8 cellular contexts compared by ENCODE assay signal in the genomic region with DNA sequence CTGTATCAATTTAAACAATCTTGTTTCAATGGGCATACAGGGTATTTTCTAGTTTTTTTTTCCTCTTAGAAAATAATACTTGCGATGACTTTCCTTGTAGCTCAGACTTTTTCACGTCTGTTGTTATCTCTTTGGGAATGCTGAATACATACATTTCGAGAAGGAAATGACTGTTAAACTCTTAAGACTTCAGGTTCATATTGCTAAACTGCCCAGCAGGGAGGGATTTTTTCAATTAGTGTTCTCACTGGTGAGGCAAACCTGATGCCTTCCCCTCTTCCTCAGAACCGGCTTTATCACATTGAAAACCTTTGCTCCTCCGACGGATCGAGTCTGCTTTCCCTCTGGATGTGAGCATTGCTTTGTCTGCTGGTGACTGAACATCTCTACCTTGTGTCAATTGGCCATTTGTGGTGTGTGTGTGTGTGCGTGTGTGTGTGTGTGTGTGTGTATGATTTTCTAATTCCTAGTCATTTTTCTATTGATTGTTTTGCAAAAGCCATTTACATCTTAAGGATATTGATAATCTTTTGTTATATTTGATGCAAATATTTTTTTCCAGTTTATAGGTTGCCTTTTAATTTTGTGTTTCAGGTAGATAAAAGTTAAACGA. TPM values are rescaled to one million over a fixed set of nuclear protein-coding genes. Genes with fewer than 3 reads are reported as not detected.
A peak's percentile ranks its signal among the peaks of the same experiment; 100 is the strongest.
DNase-seq lines count a peak whose midpoint lies in the region; ATAC-seq lines count a peak whose summit lies in the region.

No MANE protein-coding gene starts in this region.

- H3K9me3 Mint-ChIP-seq in CD4-positive, alpha-beta memory T cell, result peaks cover 0 to 2% (median 0%) of the 10 kb centered on the region in 8 donors
- no peaks in the 10 kb centered on the region for H3K9me3 Mint-ChIP-seq in activated naive CD8-positive, alpha-beta T cell (ENCODE audit: low read depth)
- H3K9me3 Mint-ChIP-seq in immature natural killer cell, result peaks cover 0 to 6% (median 0%) of the 10 kb centered on the region in 6 donors

- H3K27me3 ChIP-seq in CD4-positive, alpha-beta memory T cell (ENCODE audit: insufficient read depth, low read length), result no peaks in the 10 kb centered on the region
- H3K27me3 ChIP-seq in stomach smooth muscle (ENCODE audit: control insufficient read depth in 1 of 2, insufficient read depth in 2 of 2, low read length in 2 of 2), result no peaks in the 10 kb centered on the region

- peak overlapping the region; percentile 93 to 100 (median 97) for H3K27ac Mint-ChIP-seq in CD4-positive, alpha-beta memory T cell
- peak overlapping the region; percentile 99 for H3K27ac Mint-ChIP-seq in activated naive CD8-positive, alpha-beta T cell
- peak overlapping the region; percentile 96 to 100 (median 99) for H3K27ac Mint-ChIP-seq in immature natural killer cell

- H3K27ac ChIP-seq in CD4-positive, alpha-beta memory T cell (ENCODE audit: low read depth, low read length), result peak overlapping the region; percentile 98
- H3K27ac ChIP-seq in stomach smooth muscle (ENCODE audit: low read length), result no peak overlapping the region

- POLR2A ChIA-PET in CD4-positive, alpha-beta memory T cell (lab: Charles Lee; ENCODE audit: partially characterized antibody), result interaction anchor here (8.9 to 22.2 kb wide), 5 partner anchors 11 to 69 kb away, joined by 224 to 3839 read pairs (median 524); a partner anchor contains a TSS

- peaks cover 14% of the 10 kb centered on the region for H3K36me3 ChIP-seq in CD4-positive, alpha-beta memory T cell (ENCODE audit: insufficient read depth, low read length)
- peaks cover 12 to 25% of the 10 kb centered on the region in 2 donors for H3K36me3 ChIP-seq in stomach smooth muscle (ENCODE audit: control insufficient read depth in 2 of 2, insufficient read depth in 2 of 2, low read length in 2 of 2)

- H3K4me1 ChIP-seq in CD4-positive, alpha-beta memory T cell (ENCODE audit: insufficient read depth, low read length), result peaks cover 76% of the 10 kb centered on the region
- peaks cover 49% of the 10 kb centered on the region for H3K4me1 ChIP-seq in stomach smooth muscle (ENCODE audit: control insufficient read depth, insufficient read depth, low read length)

- peaks cover 46 to 49% of the 10 kb centered on the region in 2 donors for H3K36me3 Mint-ChIP-seq in CD4-positive, alpha-beta memory T cell
- H3K36me3 Mint-ChIP-seq in activated naive CD8-positive, alpha-beta T cell, result peaks cover 20% of the 10 kb centered on the region
- H3K36me3 Mint-ChIP-seq in immature natural killer cell, result peaks cover 17 to 38% (median 30%) of the 10 kb centered on the region in 3 donors

- H3K9me3 ChIP-seq in CD4-positive, alpha-beta memory T cell (ENCODE audit: control insufficient read depth in 1 of 2, low read length in 2 of 2), result no peaks in the 10 kb centered on the region
- H3K9me3 ChIP-seq in stomach smooth muscle (ENCODE audit: control insufficient read depth in 2 of 2, low read length in 2 of 2), result no peaks in the 10 kb centered on the region

- peak overlapping the region; percentile 88 to 97 (median 95) for H3K4me3 Mint-ChIP-seq in CD4-positive, alpha-beta memory T cell
- peak overlapping the region; percentile 99 for H3K4me3 Mint-ChIP-seq in activated naive CD8-positive, alpha-beta T cell
- peak overlapping the region; percentile 82 to 97 (median 95) for H3K4me3 Mint-ChIP-seq in immature natural killer cell

- no peak for ATAC-seq in GM18520 (IDR thresholded peaks at IDR 0.05; ENCODE audit: unreplicated experiment)

- no peaks in the 10 kb centered on the region for H3K27me3 Mint-ChIP-seq in CD4-positive, alpha-beta memory T cell
- no peaks in the 10 kb centered on the region for H3K27me3 Mint-ChIP-seq in activated naive CD8-positive, alpha-beta T cell
- peaks cover 30 to 45% (median 40%) of the 10 kb centered on the region in 3 donors for H3K27me3 Mint-ChIP-seq in immature natural killer cell (ENCODE audit: low read depth in 3 of 3)

- peak overlapping the region; percentile 19 to 59 for H3K4me3 ChIP-seq in CD4-positive, alpha-beta memory T cell (ENCODE audit: low read length in 2 of 2)
- peak overlapping the region; percentile 31 to 64 for H3K4me3 ChIP-seq in stomach smooth muscle (ENCODE audit: low read length in 2 of 2)

- CTCF ChIA-PET in CD4-positive, alpha-beta memory T cell (lab: Charles Lee; ENCODE audit: partially characterized antibody), result interaction anchor here (0.9 to 2.6 kb wide), 3 partner anchors 11 to 74 kb away, joined by 3 to 37 read pairs (median 3); no protein-coding TSS in a partner anchor

- H3K4me1 Mint-ChIP-seq in CD4-positive, alpha-beta memory T cell, result peaks cover 62 to 93% (median 69%) of the 10 kb centered on the region in 4 donors
- peaks cover 82% of the 10 kb centered on the region for H3K4me1 Mint-ChIP-seq in activated naive CD8-positive, alpha-beta T cell (ENCODE audit: low read depth)
- peaks cover 90 to 100% of the 10 kb centered on the region in 2 donors for H3K4me1 Mint-ChIP-seq in immature natural killer cell

- intact Hi-C loops in CD4-positive, alpha-beta memory T cell (cut with micrococcal nuclease), result loop anchor here (5.0 kb wide), 1 partner anchor 143 kb away; a partner anchor contains a TSS

- peak in 1 of 5 donors; percentile 26 for DNase-seq in CD4-positive, alpha-beta memory T cell
- DNase-seq in LHCN-M2 (ENCODE audit: low read depth) (peak; percentile 79), immature natural killer cell (no peak), NCI-H524 treated with DMSO at 0.1 percent for 48 hours (lab: John Stamatoyannopoulos, UW) (no peak), NCI-H2029 treated with DMSO at 0.1 percent for 48 hours (lab: John Stamatoyannopoulos, UW) (no peak)

- H3K9ac ChIP-seq in stomach smooth muscle (ENCODE audit: low read length in 2 of 2), result peak overlapping the region; percentile 58 to 98

RNA-seq across cellular contexts. Expression of a gene that starts 6.6 kb away (rescaled TPM):
- total RNA-seq in CD4-positive, alpha-beta memory T cell, result 100 to 1,000 TPM; 685 to 687 TPM
- 1 to 10 TPM; 2.3 to 4.0 TPM for polyA plus RNA-seq in CD4-positive, alpha-beta memory T cell
- total RNA-seq in LHCN-M2 (2014; rRNA removed), result 29.4 and 37.8 TPM in 2 replicates
- 88.5 TPM for polyA plus RNA-seq in LHCN-M2 (2012)
- polyA plus RNA-seq in immature natural killer cell, result 1 to 10 TPM in 2 of 3 donors, under 1 TPM in 1; 0.26 to 5.9 (median 1.4) TPM

RNA-seq across cellular contexts. Expression of a gene that starts 42.7 kb away (rescaled TPM):
- total RNA-seq in CD4-positive, alpha-beta memory T cell, result 10 to 100 TPM; 69.1 to 71.2 TPM
- 10 to 100 TPM; 44.1 to 55.6 TPM for polyA plus RNA-seq in CD4-positive, alpha-beta memory T cell
- 40.7 and 58.7 TPM in 2 replicates for total RNA-seq in LHCN-M2 (2014; rRNA removed)
- 19.7 TPM for polyA plus RNA-seq in LHCN-M2 (2012)
- 10 to 100 TPM; 62.8 to 73.5 (median 63.4) TPM for polyA plus RNA-seq in immature natural killer cell

RNA-seq across cellular contexts. Expression of a gene that starts 46.7 kb away (rescaled TPM):
- 10 to 100 TPM; 17.0 to 24.2 TPM for total RNA-seq in CD4-positive, alpha-beta memory T cell
- polyA plus RNA-seq in CD4-positive, alpha-beta memory T cell, result 10 to 100 TPM in 1 of 2 donors, 1 to 10 TPM in 1; 7.2 to 15.0 TPM
- total RNA-seq in LHCN-M2 (2014; rRNA removed), result 1.4 and 2.3 TPM in 2 replicates
- 1.5 TPM for polyA plus RNA-seq in LHCN-M2 (2012)
- polyA plus RNA-seq in immature natural killer cell, result 10 to 100 TPM in 2 of 3 donors, 1 to 10 TPM in 1; 4.5 to 16.0 (median 10.3) TPM

Comparison
In these comparisons a context has a peak if more than half of its experiments do, and no peak if none do; other contexts are left out.
1. RNA of a gene that starts 6.6 kb away (total RNA-seq): 685 to 687 TPM in CD4-positive, alpha-beta memory T cell; 29.4 to 37.8 TPM in LHCN-M2; every median in the first group is over 10 times any median in the second.
2. Peak in every context shown above with its lines, with median percentiles within 50 percentile points of each other: H3K27ac Mint-ChIP-seq and H3K4me3 Mint-ChIP-seq.